ENCODE assay signal across 8 cellular contexts in genomic region chr9:114387678-114388431, GRCh38. TPM values are rescaled to one million over a fixed set of nuclear protein-coding genes. Genes with fewer than 3 reads are reported as not detected.
DNase-seq lines count a peak whose midpoint lies in the region; ATAC-seq and TF ChIP-seq lines count a peak whose summit lies in the region.

Gene AKNA (minus strand): TSS chr9:114387982. CDS start chr9:114381333, 6,649 bp downstream.

- peaks cover 83% of the 10 kb centered on the region for H3K4me1 Mint-ChIP-seq in CD4-positive, alpha-beta T cell (ENCODE audit: low read depth)
- H3K4me1 Mint-ChIP-seq in activated T-cell treated with anti-CD3 and anti-CD28 coated beads, Interleukin-2, amount 50 U/mL, for 4 hours (ENCODE audit: low read depth) = peaks cover 80% of the 10 kb centered on the region
- H3K4me1 Mint-ChIP-seq in naive thymus-derived CD8-positive, alpha-beta T cell = peaks cover 47 to 92% (median 71%) of the 10 kb centered on the region in 4 donors
- peaks cover 80% of the 10 kb centered on the region for H3K4me1 Mint-ChIP-seq in stimulated activated memory B cell treated with anti-CD40 and anti-IgM and Interleukin-4, amounts not matched to agents 10 μg/mL and 1 μg/mL and 100 μg/mL, for 72 hours

- WGBS in esophagus muscularis mucosa = 3% methylated on average over 26 of the region's 27 CpGs

- H3K36me3 Mint-ChIP-seq in CD4-positive, alpha-beta T cell (ENCODE audit: low read depth) = peaks cover 69% of the 10 kb centered on the region
- H3K36me3 Mint-ChIP-seq in activated T-cell treated with anti-CD3 and anti-CD28 coated beads, Interleukin-2, amount 50 U/mL, for 4 hours (ENCODE audit: insufficient read depth) = peaks cover 18% of the 10 kb centered on the region
- peaks cover 18 to 43% (median 19%) of the 10 kb centered on the region in 3 donors for H3K36me3 Mint-ChIP-seq in naive thymus-derived CD8-positive, alpha-beta T cell
- H3K36me3 Mint-ChIP-seq in stimulated activated memory B cell treated with anti-CD40 and anti-IgM and Interleukin-4, amounts not matched to agents 10 μg/mL and 1 μg/mL and 100 μg/mL, for 72 hours = peaks cover 64% of the 10 kb centered on the region

- H3K27ac Mint-ChIP-seq in CD4-positive, alpha-beta T cell = peak within 1 kb of the TSS; percentile 98
- peak within 1 kb of the TSS; percentile 95 to 100 (median 98) for H3K27ac Mint-ChIP-seq in naive thymus-derived CD8-positive, alpha-beta T cell
- H3K27ac Mint-ChIP-seq in stimulated activated memory B cell treated with anti-CD40 and anti-IgM and Interleukin-4, amounts not matched to agents 10 μg/mL and 1 μg/mL and 100 μg/mL, for 72 hours = peak within 1 kb of the TSS; percentile 92

- TF ChIP-seq EP300 in esophagus muscularis mucosa (IDR thresholded peaks at IDR 0.05) = no peak

- POLR2A ChIA-PET in CD4-positive, alpha-beta T cell (lab: Charles Lee) = interaction anchor here (0.7 to 10.0 kb wide), 23 partner anchors 7 to 541 kb away, joined by 3 to 477 read pairs (median 7); partner anchors contain the start of genes ATP6V1G1, TMEM268 and WHRN
- POLR2A ChIA-PET in naive thymus-derived CD8-positive, alpha-beta T cell (lab: Charles Lee) = interaction anchor here (0.5 to 34.1 kb wide), 12 partner anchors 9 to 266 kb away, joined by 3 to 1589 read pairs (median 3); partner anchors contain the start of genes ATP6V1G1 and TMEM268

- peak; percentile 73 to 89 (median 86) for DNase-seq in CD4-positive, alpha-beta T cell
- DNase-seq in NCI-H82 treated with DMSO at 0.1 percent for 48 hours (lab: John Stamatoyannopoulos, UW; ENCODE audit: unreplicated experiment) (peak; percentile 24), esophagus muscularis mucosa (ENCODE audit: extremely low spot score) (peak; percentile 95), NCI-H2081 (lab: John Stamatoyannopoulos, UW) (no peak)
- peak; percentile 77 for DNase-seq in activated T-cell treated with anti-CD3 and anti-CD28 coated beads, Interleukin-2, amount 50 U/mL, for 4 hours
- peak; percentile 63 to 93 (median 84) for DNase-seq in naive thymus-derived CD8-positive, alpha-beta T cell

- H3K27me3 Mint-ChIP-seq in CD4-positive, alpha-beta T cell = no peaks in the 10 kb centered on the region
- H3K27me3 Mint-ChIP-seq in activated T-cell treated with anti-CD3 and anti-CD28 coated beads, Interleukin-2, amount 50 U/mL, for 4 hours (ENCODE audit: low read depth) = no peaks in the 10 kb centered on the region
- H3K27me3 Mint-ChIP-seq in naive thymus-derived CD8-positive, alpha-beta T cell = no peaks in the 10 kb centered on the region
- no peaks in the 10 kb centered on the region for H3K27me3 Mint-ChIP-seq in stimulated activated memory B cell treated with anti-CD40 and anti-IgM and Interleukin-4, amounts not matched to agents 10 μg/mL and 1 μg/mL and 100 μg/mL, for 72 hours

- H3K27ac ChIP-seq in CD4-positive, alpha-beta T cell (ENCODE audit: low read depth, low read length) = peak within 1 kb of the TSS; percentile 97
- peak within 1 kb of the TSS; percentile 83 to 90 (median 86) for H3K27ac ChIP-seq in esophagus muscularis mucosa (replicated peaks in 1 of 4)

- H3K4me3 ChIP-seq in esophagus muscularis mucosa = peak within 1 kb of the TSS; percentile 62 to 67 (median 64)

- no peaks in the 10 kb centered on the region for H3K9me3 ChIP-seq in CD4-positive, alpha-beta T cell (ENCODE audit: control insufficient read depth, low read length)
- no peaks in the 10 kb centered on the region for H3K9me3 ChIP-seq in esophagus muscularis mucosa

- intact Hi-C loops in CD4-positive, alpha-beta T cell (cut with DNase I, micrococcal nuclease) = loop anchor here (1.0 to 10.0 kb wide), 6 partner anchors 9 to 537 kb away; partner anchors contain the start of gene ATP6V1G1 (in 1 of the 2)
- intact Hi-C loops in esophagus muscularis mucosa (cut with DNase I) = loop anchor here (5.0 kb wide), 1 partner anchor 36 kb away; no protein-coding TSS in a partner anchor

- peak; percentile 43 for ATAC-seq in CD4-positive, alpha-beta T cell (ENCODE audit: poor library complexity)
- peak; percentile 23 for ATAC-seq in GM21825 (IDR thresholded peaks at IDR 0.05; ENCODE audit: unreplicated experiment)
- ATAC-seq in activated T-cell treated with anti-CD3 and anti-CD28 coated beads, Interleukin-2, amount 50 U/mL, for 4 hours = peak; percentile 34 to 38
- ATAC-seq in naive thymus-derived CD8-positive, alpha-beta T cell = peak; percentile 42 to 48
- peak; percentile 59 for ATAC-seq in stimulated activated memory B cell treated with anti-CD40 and anti-IgM and Interleukin-4, amounts not matched to agents 10 μg/mL and 1 μg/mL and 100 μg/mL, for 72 hours

- H3K9me3 Mint-ChIP-seq in CD4-positive, alpha-beta T cell = no peaks in the 10 kb centered on the region
- H3K9me3 Mint-ChIP-seq in activated T-cell treated with anti-CD3 and anti-CD28 coated beads, Interleukin-2, amount 50 U/mL, for 4 hours = no peaks in the 10 kb centered on the region
- peaks cover 0 to 1% (median 0%) of the 10 kb centered on the region in 9 donors for H3K9me3 Mint-ChIP-seq in naive thymus-derived CD8-positive, alpha-beta T cell
- H3K9me3 Mint-ChIP-seq in stimulated activated memory B cell treated with anti-CD40 and anti-IgM and Interleukin-4, amounts not matched to agents 10 μg/mL and 1 μg/mL and 100 μg/mL, for 72 hours = no peaks in the 10 kb centered on the region

- H3K4me1 ChIP-seq in esophagus muscularis mucosa = peaks cover 62 to 89% (median 83%) of the 10 kb centered on the region in 4 donors

- CTCF ChIA-PET in CD4-positive, alpha-beta T cell (lab: Charles Lee) = interaction anchor here (0.8 to 6.7 kb wide), 7 partner anchors 7 to 265 kb away, joined by 3 to 56 read pairs (median 6); no protein-coding TSS in a partner anchor

- H3K27me3 ChIP-seq in CD4-positive, alpha-beta T cell (ENCODE audit: control insufficient read depth, insufficient read depth, low read length) = no peaks in the 10 kb centered on the region
- no peaks in the 10 kb centered on the region for H3K27me3 ChIP-seq in esophagus muscularis mucosa

- peak; percentile 65 for TF ChIP-seq POLR2A in esophagus muscularis mucosa (IDR thresholded peaks at IDR 0.05; ENCODE audit: low read depth)

- no peak for TF ChIP-seq CTCF in CD4-positive, alpha-beta T cell (IDR thresholded peaks at IDR 0.05)
- TF ChIP-seq CTCF in esophagus muscularis mucosa (IDR thresholded peaks at IDR 0.05) = no peak

- H3K4me3 Mint-ChIP-seq in CD4-positive, alpha-beta T cell = peak within 1 kb of the TSS; percentile 95
- peak within 1 kb of the TSS; percentile 98 for H3K4me3 Mint-ChIP-seq in activated T-cell treated with anti-CD3 and anti-CD28 coated beads, Interleukin-2, amount 50 U/mL, for 4 hours
- H3K4me3 Mint-ChIP-seq in naive thymus-derived CD8-positive, alpha-beta T cell = peak within 1 kb of the TSS; percentile 89 to 100 (median 97)
- H3K4me3 Mint-ChIP-seq in stimulated activated memory B cell treated with anti-CD40 and anti-IgM and Interleukin-4, amounts not matched to agents 10 μg/mL and 1 μg/mL and 100 μg/mL, for 72 hours = peak within 1 kb of the TSS; percentile 99

- H3K36me3 ChIP-seq in esophagus muscularis mucosa = no peaks in the 10 kb centered on the region

RNA-seq across cellular contexts. Expression of gene AKNA, which starts in this region (rescaled TPM):
- 100 to 1,000 TPM; 247 to 258 TPM for total RNA-seq in CD4-positive, alpha-beta T cell
- 10 to 100 TPM; 77.2 to 81.7 (median 80.6) TPM for total RNA-seq in activated T-cell treated with anti-CD3 and anti-CD28 coated beads, Interleukin-2, amount 50 U/mL, for 4 hours
- 10 to 100 TPM; 12.5 to 18.5 (median 17.3) TPM for total RNA-seq in esophagus muscularis mucosa
- 100 to 1,000 TPM; 425 to 430 TPM for total RNA-seq in naive thymus-derived CD8-positive, alpha-beta T cell
- 10 to 100 TPM; 12.7 to 31.6 (median 21.3) TPM for polyA plus RNA-seq in naive thymus-derived CD8-positive, alpha-beta T cell

Comparison
In these comparisons a context has a peak if more than half of its experiments do, and no peak if none do; other contexts are left out.
1. RNA of gene AKNA (total RNA-seq): 425 to 430 TPM in naive thymus-derived CD8-positive, alpha-beta T cell, 247 to 258 TPM in CD4-positive, alpha-beta T cell and 77.2 to 81.7 TPM in activated T-cell treated with anti-CD3 and anti-CD28 coated beads, Interleukin-2, amount 50 U/mL, for 4 hours; 12.5 to 18.5 TPM in esophagus muscularis mucosa; every median in the first group is over 4 times any median in the second.
2. DNase-seq: peak in CD4-positive, alpha-beta T cell (10 of 10), NCI-H82 treated with DMSO at 0.1 percent for 48 hours (single experiment), activated T-cell treated with anti-CD3 and anti-CD28 coated beads, Interleukin-2, amount 50 U/mL, for 4 hours (single experiment), esophagus muscularis mucosa (single experiment) and naive thymus-derived CD8-positive, alpha-beta T cell (10 of 10); none in NCI-H2081 (0 of 2).
3. Peak in every context shown above with its lines, with median percentiles within 50 percentile points of each other: ATAC-seq, H3K27ac Mint-ChIP-seq and H3K4me3 Mint-ChIP-seq.